ENCODE assay signal across 17 cellular contexts in the genomic region with DNA sequence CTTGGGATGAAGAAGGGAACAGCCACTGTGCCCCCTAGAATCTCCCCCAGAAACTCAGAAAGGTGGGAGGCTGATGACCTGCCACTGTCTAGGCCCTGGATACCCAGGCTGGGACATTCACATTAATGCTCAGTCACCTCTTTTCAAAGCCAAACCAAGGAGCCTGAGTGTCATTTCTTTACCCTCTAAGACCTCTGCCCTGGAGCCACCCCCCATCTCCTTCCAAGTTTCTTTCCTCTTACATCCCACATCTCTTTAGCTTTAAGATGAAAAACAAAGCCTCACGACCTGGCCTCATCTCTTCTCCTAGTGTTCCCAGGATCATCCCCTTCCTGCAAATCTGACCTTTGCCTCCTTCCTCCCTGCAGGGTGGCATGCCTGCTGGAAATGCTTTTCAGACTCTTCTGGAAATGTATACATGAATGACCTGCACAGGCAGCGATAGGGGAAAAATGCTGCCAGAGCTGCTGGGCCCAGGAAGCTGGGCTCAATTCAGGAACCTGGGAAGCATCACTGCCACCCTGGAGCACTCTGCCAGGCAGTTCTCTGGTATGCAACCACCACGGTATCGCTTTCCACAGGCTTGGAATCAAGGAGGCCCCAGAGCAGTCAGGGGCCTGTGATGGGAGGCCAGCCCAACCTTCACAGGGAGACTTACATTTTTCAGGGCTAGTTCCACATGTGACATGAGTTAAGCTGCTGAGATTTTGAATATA.
DNase-seq lines count a peak whose midpoint lies in the region; ATAC-seq and TF ChIP-seq lines count a peak whose summit lies in the region.
"Had no signal": no experiment of that assay in that cellular context is flagged by ENCODE, and none has a peak within 500 bp of the region (broad histone marks: within the 10 kb centered on the region; RNA-seq: fewer than 3 reads in every experiment).

No MANE protein-coding gene starts in this region.

- TF ChIP-seq CTCF in osteocyte (IDR thresholded peaks at IDR 0.05) = no peak
- no peak for TF ChIP-seq CTCF in esophagus squamous epithelium (IDR thresholded peaks at IDR 0.05)

- H3K9me3 Mint-ChIP-seq in activated naive CD4-positive, alpha-beta T cell treated with anti-CD3 and anti-CD28 coated beads, Interleukin-2, amount 50 U/mL, for 24 hours = no peaks in the 10 kb centered on the region
- no peaks in the 10 kb centered on the region for H3K9me3 Mint-ChIP-seq in osteocyte (ENCODE audit: unreplicated experiment)
- H3K9me3 Mint-ChIP-seq: activated T-helper 2 cell treated with anti-CD3 and anti-CD28 coated beads, Interferon-gamma antibody, Interleukin-2, Interleukin-4, amounts not matched to agents 10 μg/mL and 5 μg/mL and 100 μg/mL, durations not matched to agents 14 hours and 24 hours and 36 hours; CD4-positive, alpha-beta T cell had no signal

- WGBS in esophagus squamous epithelium, 2 donors = 78 to 100% methylated on average over 1 of the region's 4 CpGs

- H3K4me3 ChIP-seq in esophagus squamous epithelium = no peak overlapping the region
- H3K4me3 ChIP-seq: lower lobe of right lung had no signal

- H3K36me3 ChIP-seq in esophagus squamous epithelium = peaks cover 0 to 4% (median 0%) of the 10 kb centered on the region in 3 donors
- H3K36me3 ChIP-seq: lower lobe of right lung had no signal

- H3K4me1 ChIP-seq in esophagus squamous epithelium = peaks cover 0 to 7% (median 0%) of the 10 kb centered on the region in 3 donors

- peak; percentile 77 to 88 for ATAC-seq in left cardiac atrium
- ATAC-seq in sciatic nerve = no peak
- ATAC-seq in HG03342 (IDR thresholded peaks at IDR 0.05; ENCODE audit: unreplicated experiment) = no peak
- ATAC-seq: HCT116, lower lobe of right lung had no signal

- no peak for DNase-seq in activated naive CD4-positive, alpha-beta T cell (lab: John Stamatoyannopoulos, UW)
- DNase-seq in left cardiac atrium (peak; percentile 52), osteocyte (ENCODE audit: extremely low spot score, unreplicated experiment) (peak; percentile 79), HCEC 1CT (no peak), esophagus squamous epithelium (lab: John Stamatoyannopoulos, UW) (no peak), sciatic nerve (ENCODE audit: low spot score) (no peak)
- DNase-seq: CD4-positive, alpha-beta T cell; dermis blood vessel endothelial cell; EL; lower lobe of right lung; NCI-H1092; NCI-H2171 treated with DMSO at 0.1 percent for 48 hours had no signal

- H3K4me3 Mint-ChIP-seq in activated naive CD4-positive, alpha-beta T cell treated with anti-CD3 and anti-CD28 coated beads, Interleukin-2, amount 50 U/mL, for 24 hours = no peak overlapping the region
- H3K4me3 Mint-ChIP-seq in osteocyte (ENCODE audit: unreplicated experiment) = peak overlapping the region; percentile 3
- H3K4me3 Mint-ChIP-seq: CD4-positive, alpha-beta T cell had no signal

- no peaks in the 10 kb centered on the region for H3K9me3 ChIP-seq in esophagus squamous epithelium
- H3K9me3 ChIP-seq: lower lobe of right lung, neutrophil had no signal

- no peak overlapping the region for H3K27ac ChIP-seq in esophagus squamous epithelium
- H3K27ac ChIP-seq: lower lobe of right lung had no signal

- intact Hi-C loops in left cardiac atrium (cut with DNase I) (no loop called here), esophagus squamous epithelium (cut with DNase I) (no loop called here), sciatic nerve (cut with DNase I) (no loop called here)

- no peaks in the 10 kb centered on the region for H3K36me3 Mint-ChIP-seq in activated naive CD4-positive, alpha-beta T cell treated with anti-CD3 and anti-CD28 coated beads, Interleukin-2, amount 50 U/mL, for 24 hours
- peaks cover 1% of the 10 kb centered on the region for H3K36me3 Mint-ChIP-seq in osteocyte (ENCODE audit: unreplicated experiment)

- no peak for TF ChIP-seq POLR2A in esophagus squamous epithelium (IDR thresholded peaks at IDR 0.05)

- H3K27me3 Mint-ChIP-seq in activated naive CD4-positive, alpha-beta T cell treated with anti-CD3 and anti-CD28 coated beads, Interleukin-2, amount 50 U/mL, for 24 hours = no peaks in the 10 kb centered on the region
- H3K27me3 Mint-ChIP-seq in osteocyte (ENCODE audit: unreplicated experiment) = no peaks in the 10 kb centered on the region
- H3K27me3 Mint-ChIP-seq: CD4-positive, alpha-beta T cell had no signal

- peak overlapping the region; percentile 9 for H3K27ac Mint-ChIP-seq in activated naive CD4-positive, alpha-beta T cell treated with anti-CD3 and anti-CD28 coated beads, Interleukin-2, amount 50 U/mL, for 24 hours
- H3K27ac Mint-ChIP-seq in osteocyte (ENCODE audit: unreplicated experiment) = peak overlapping the region; percentile 71
- H3K27ac Mint-ChIP-seq: activated T-helper 2 cell treated with anti-CD3 and anti-CD28 coated beads, Interferon-gamma antibody, Interleukin-2, Interleukin-4, amounts not matched to agents 10 μg/mL and 5 μg/mL and 100 μg/mL, durations not matched to agents 14 hours and 24 hours and 36 hours; CD4-positive, alpha-beta T cell had no signal

- no peaks in the 10 kb centered on the region for H3K4me1 Mint-ChIP-seq in activated naive CD4-positive, alpha-beta T cell treated with anti-CD3 and anti-CD28 coated beads, Interleukin-2, amount 50 U/mL, for 24 hours
- H3K4me1 Mint-ChIP-seq in osteocyte (ENCODE audit: unreplicated experiment) = peaks cover 32% of the 10 kb centered on the region

- no peaks in the 10 kb centered on the region for H3K27me3 ChIP-seq in esophagus squamous epithelium
- H3K27me3 ChIP-seq: neutrophil had no signal

Comparison
In these comparisons a context has a peak if more than half of its experiments do, and no peak if none do; other contexts are left out.
1. DNase-seq: peak in left cardiac atrium (single experiment) and osteocyte (single experiment); none in activated naive CD4-positive, alpha-beta T cell (0 of 4), HCEC 1CT (single experiment), esophagus squamous epithelium (single experiment) and sciatic nerve (single experiment).
2. ATAC-seq: peak in left cardiac atrium (2 of 2); none in sciatic nerve (single experiment) and HG03342 (single experiment).